In genomic region chr4:98113005-98113404, GRCh38 we compare ENCODE assay signal across 10 cellular contexts. TPM values are rescaled to one million over a fixed set of nuclear protein-coding genes. Genes with fewer than 3 reads are reported as not detected.
DNase-seq lines count a peak whose midpoint lies in the region; TF ChIP-seq lines count a peak whose summit lies in the region.
"Had no signal": no experiment of that assay in that cellular context is flagged by ENCODE, and none has a peak within 500 bp of the region (broad histone marks: within the 10 kb centered on the region; RNA-seq: fewer than 3 reads in every experiment).

No MANE protein-coding gene starts in this region.

- no peak overlapping the region for H3K4me3 Mint-ChIP-seq in CD14-positive monocyte
- H3K4me3 Mint-ChIP-seq: B cell had no signal

- intact Hi-C loops in colonic mucosa (cut with DNase I) = no loop called here
- intact Hi-C loops in CD14-positive monocyte (cut with micrococcal nuclease) = no loop called here

- no peaks in the 10 kb centered on the region for H3K27me3 ChIP-seq in colonic mucosa

- H3K9me3 ChIP-seq in colonic mucosa = no peaks in the 10 kb centered on the region

- H3K4me1 ChIP-seq in colonic mucosa = no peaks in the 10 kb centered on the region

- H3K4me1 Mint-ChIP-seq in CD14-positive monocyte = no peaks in the 10 kb centered on the region
- H3K4me1 Mint-ChIP-seq: B cell had no signal

- H3K9me3 Mint-ChIP-seq in CD14-positive monocyte = peaks cover 0 to 9% (median 5%) of the 10 kb centered on the region in 7 donors

- H3K9ac ChIP-seq in colonic mucosa (ENCODE audit: low read depth in 2 of 2, low read length in 2 of 2) = no peak overlapping the region
- H3K9ac ChIP-seq: KMS-11 had no signal

- no peaks in the 10 kb centered on the region for H3K36me3 ChIP-seq in colonic mucosa

- no peak overlapping the region for H3K27ac Mint-ChIP-seq in CD14-positive monocyte
- H3K27ac Mint-ChIP-seq: B cell had no signal

- TF ChIP-seq CTCF in epithelial cell of esophagus (IDR thresholded peaks at IDR 0.05; ENCODE audit: insufficient read depth, low read depth, low read length, missing control alignments) (peak; percentile 49), colonic mucosa (IDR thresholded peaks at IDR 0.05) (no peak), CD14-positive monocyte (IDR thresholded peaks at IDR 0.05) (no peak)

- peak; percentile 0 for DNase-seq in NCI-H1436 (lab: John Stamatoyannopoulos, UW)
- DNase-seq in NCI-H1436 treated with DMSO at 0.1 percent for 48 hours (lab: John Stamatoyannopoulos, UW) = no peak
- DNase-seq in NCI-H524 (lab: John Stamatoyannopoulos, UW) = peak; percentile 71 to 80
- DNase-seq in epithelial cell of esophagus (ENCODE audit: low read depth) = peak; percentile 45
- DNase-seq in retina = peak; percentile 40
- no peak for DNase-seq in colonic mucosa
- no peak for DNase-seq in NCI-H1105 (lab: John Stamatoyannopoulos, UW)
- DNase-seq in CD14-positive monocyte (ENCODE audit: low spot score) = no peak

- H3K27me3 Mint-ChIP-seq in CD14-positive monocyte (ENCODE audit: low read depth in 3 of 3) = no peaks in the 10 kb centered on the region
- H3K27me3 Mint-ChIP-seq: B cell had no signal

- H3K4me3 ChIP-seq in epithelial cell of esophagus (ENCODE audit: low read length) (no peak overlapping the region), colonic mucosa (no peak overlapping the region)

- H3K36me3 Mint-ChIP-seq in CD14-positive monocyte = no peaks in the 10 kb centered on the region

- no peak overlapping the region for H3K27ac ChIP-seq in colonic mucosa
- H3K27ac ChIP-seq: KMS-11 had no signal

RNA-seq across cellular contexts. Expression of gene STPG2, which starts 30.3 kb away (rescaled TPM):
- total RNA-seq in colonic mucosa = under 1 TPM in 1 of 2 donors, not detected in 1; 0.19 TPM
- polyA plus RNA-seq in CD14-positive monocyte = not detected

Comparison
In these comparisons a context has a peak if more than half of its experiments do, and no peak if none do; other contexts are left out.
1. DNase-seq: peak in NCI-H1436 (single experiment), NCI-H524 (2 of 2), epithelial cell of esophagus (single experiment) and retina (single experiment); none in NCI-H1436 treated with DMSO at 0.1 percent for 48 hours (single experiment), colonic mucosa (single experiment), NCI-H1105 (single experiment) and CD14-positive monocyte (single experiment).